Comparison of ENCODE assay signal across 16 cellular contexts in genomic region chrX:7085879-7086278, GRCh38.
DNase-seq lines count a peak whose midpoint lies in the region; ATAC-seq and TF ChIP-seq lines count a peak whose summit lies in the region.
"Had no signal": no experiment of that assay in that cellular context is flagged by ENCODE, and none has a peak within 500 bp of the region (broad histone marks: within the 10 kb centered on the region; RNA-seq: fewer than 3 reads in every experiment).

No MANE protein-coding gene starts in this region.

- CTCF ChIA-PET in activated CD8-positive, alpha-beta T cell treated with anti-CD3 and anti-CD28 coated beads, Interleukin-2, amount 10 ng/mL, durations not matched to agents 7 days and 5 days (lab: Charles Lee) = no interaction called here
- CTCF ChIA-PET in activated CD8-positive, alpha-beta T cell treated with anti-CD3 and anti-CD28 coated beads for 36 hours (lab: Charles Lee) = no interaction called here

- H3K4ac ChIP-seq in H9 (ENCODE audit: low read depth, low read length) = no peak overlapping the region

- no peak overlapping the region for H2AK5ac ChIP-seq in H9 (ENCODE audit: insufficient read length, low read length)

- H3K79me2 ChIP-seq in Karpas-422 (ENCODE audit: low read length) (peaks cover 44% of the 10 kb centered on the region), H9 (ENCODE audit: insufficient read depth, low read length) (no peaks in the 10 kb centered on the region)

- no peak overlapping the region for H4K5ac ChIP-seq in H9 (ENCODE audit: insufficient read length, low read depth, low read length)

- intact Hi-C loops in activated CD8-positive, alpha-beta T cell treated with anti-CD3 and anti-CD28 coated beads for 36 hours (cut with micrococcal nuclease) = no loop called here
- intact Hi-C loops in dendritic cell treated with granulocyte-macrophage colony-stimulating factor and Interleukin-4, amounts not matched to agents 40 ng/mL and 50 ng/mL, for 4 days (cut with micrococcal nuclease) = no loop called here

- H3K27ac ChIP-seq in Karpas-422 (ENCODE audit: low read length) = peak overlapping the region; percentile 97
- H3K27ac ChIP-seq in H9 (ENCODE audit: insufficient read length, low read depth, low read length) = no peak overlapping the region
- H3K27ac ChIP-seq: brain microvascular endothelial cell, C4-2B, thoracic aorta had no signal

- H3K4me3 ChIP-seq in Karpas-422 (ENCODE audit: low read length) = peak overlapping the region; percentile 21; the same call in 1 of the 2 replicates
- H3K4me3 ChIP-seq: thoracic aorta had no signal

- no peak overlapping the region for H3K4me3 Mint-ChIP-seq in activated CD8-positive, alpha-beta T cell treated with anti-CD3 and anti-CD28 coated beads, Interleukin-2, amount 10 ng/mL, durations not matched to agents 7 days and 5 days
- no peak overlapping the region for H3K4me3 Mint-ChIP-seq in activated CD8-positive, alpha-beta T cell treated with anti-CD3 and anti-CD28 coated beads for 36 hours
- peak overlapping the region; percentile 55 for H3K4me3 Mint-ChIP-seq in dendritic cell treated with granulocyte-macrophage colony-stimulating factor and Interleukin-4, amounts not matched to agents 40 ng/mL and 50 ng/mL, for 4 days
- no peak overlapping the region; a peak in 1 of 5 replicates for H3K4me3 Mint-ChIP-seq in H9
- H3K4me3 Mint-ChIP-seq: activated naive CD8-positive, alpha-beta T cell treated with anti-CD3 and anti-CD28 coated beads, Interleukin-2, amount 10 ng/mL, durations not matched to agents 7 days and 5 days; mesothelial cell of epicardium had no signal

- H3K36me3 Mint-ChIP-seq in activated CD8-positive, alpha-beta T cell treated with anti-CD3 and anti-CD28 coated beads, Interleukin-2, amount 10 ng/mL, durations not matched to agents 7 days and 5 days (ENCODE audit: low read depth) = peaks cover 24% of the 10 kb centered on the region
- H3K36me3 Mint-ChIP-seq in activated CD8-positive, alpha-beta T cell treated with anti-CD3 and anti-CD28 coated beads for 36 hours (ENCODE audit: low read depth) = peaks cover 10% of the 10 kb centered on the region
- H3K36me3 Mint-ChIP-seq in dendritic cell treated with granulocyte-macrophage colony-stimulating factor and Interleukin-4, amounts not matched to agents 40 ng/mL and 50 ng/mL, for 4 days (ENCODE audit: low read depth) = peaks cover 16% of the 10 kb centered on the region
- peaks cover 0 to 3% (median 0%) of the 10 kb centered on the region in 3 experiments; a peak in 3 of 7 replicates for H3K36me3 Mint-ChIP-seq in H9 (ENCODE audit: insufficient read depth in 1 of 3, low read depth in 3 of 3)

- no peak overlapping the region for H2BK120ac ChIP-seq in H9 (ENCODE audit: low read depth, low read length, poor library complexity, severe bottlenecking)

- POLR2A ChIA-PET in activated CD8-positive, alpha-beta T cell treated with anti-CD3 and anti-CD28 coated beads, Interleukin-2, amount 10 ng/mL, durations not matched to agents 7 days and 5 days (lab: Charles Lee) = no interaction called here
- POLR2A ChIA-PET in activated CD8-positive, alpha-beta T cell treated with anti-CD3 and anti-CD28 coated beads for 36 hours (lab: Charles Lee) = no interaction called here

- no peak overlapping the region for H3T11ph ChIP-seq in H9 (ENCODE audit: low read length)

- H4K8ac ChIP-seq in H9 (replicated peaks; ENCODE audit: insufficient read length, low read depth, low read length) = no peak overlapping the region

- no peaks in the 10 kb centered on the region for H3K9me3 ChIP-seq in Karpas-422 (ENCODE audit: low read length)
- no peaks in the 10 kb centered on the region for H3K9me3 ChIP-seq in H9 (ENCODE audit: control insufficient read depth, low read depth, low read length)
- H3K9me3 ChIP-seq: thoracic aorta had no signal

- no peaks in the 10 kb centered on the region for H3K36me3 ChIP-seq in Karpas-422 (ENCODE audit: insufficient read depth, low read length)
- H3K36me3 ChIP-seq: thoracic aorta had no signal

- no peak for TF ChIP-seq CTCF in activated CD8-positive, alpha-beta T cell treated with anti-CD3 and anti-CD28 coated beads for 36 hours (IDR thresholded peaks at IDR 0.05)
- no peak for TF ChIP-seq CTCF in H9 (conservative IDR thresholded peaks at IDR 0.05)

- H3K23ac ChIP-seq in H9 (ENCODE audit: insufficient read length, low read depth, low read length) = no peak overlapping the region

- no peak overlapping the region for H3K18ac ChIP-seq in H9 (ENCODE audit: insufficient read length, low read depth, low read length)

- no peak for ATAC-seq in activated CD8-positive, alpha-beta T cell treated with anti-CD3 and anti-CD28 coated beads, Interleukin-2, amount 10 ng/mL, durations not matched to agents 7 days and 5 days
- no peak for ATAC-seq in activated CD8-positive, alpha-beta T cell treated with anti-CD3 and anti-CD28 coated beads for 36 hours
- no peak for ATAC-seq in HG02938 (IDR thresholded peaks at IDR 0.05; ENCODE audit: unreplicated experiment)

- H4K91ac ChIP-seq in H9 (ENCODE audit: insufficient read length, low read depth, low read length) = no peak overlapping the region

- no peaks in the 10 kb centered on the region for H3K9me3 Mint-ChIP-seq in activated CD8-positive, alpha-beta T cell treated with anti-CD3 and anti-CD28 coated beads, Interleukin-2, amount 10 ng/mL, durations not matched to agents 7 days and 5 days (ENCODE audit: insufficient read depth)
- H3K9me3 Mint-ChIP-seq in activated CD8-positive, alpha-beta T cell treated with anti-CD3 and anti-CD28 coated beads for 36 hours = no peaks in the 10 kb centered on the region
- H3K9me3 Mint-ChIP-seq in dendritic cell treated with granulocyte-macrophage colony-stimulating factor and Interleukin-4, amounts not matched to agents 40 ng/mL and 50 ng/mL, for 4 days = no peaks in the 10 kb centered on the region
- H3K9me3 Mint-ChIP-seq in H9 = no peaks in the 10 kb centered on the region
- H3K9me3 Mint-ChIP-seq: activated naive CD8-positive, alpha-beta T cell treated with anti-CD3 and anti-CD28 coated beads, Interleukin-2, amount 10 ng/mL, durations not matched to agents 7 days and 5 days; mesothelial cell of epicardium had no signal

- H3K4me1 Mint-ChIP-seq in activated CD8-positive, alpha-beta T cell treated with anti-CD3 and anti-CD28 coated beads, Interleukin-2, amount 10 ng/mL, durations not matched to agents 7 days and 5 days (ENCODE audit: low read depth) = peaks cover 77% of the 10 kb centered on the region
- peaks cover 68% of the 10 kb centered on the region for H3K4me1 Mint-ChIP-seq in activated CD8-positive, alpha-beta T cell treated with anti-CD3 and anti-CD28 coated beads for 36 hours (ENCODE audit: low read depth)
- peaks cover 67% of the 10 kb centered on the region for H3K4me1 Mint-ChIP-seq in dendritic cell treated with granulocyte-macrophage colony-stimulating factor and Interleukin-4, amounts not matched to agents 40 ng/mL and 50 ng/mL, for 4 days (ENCODE audit: low read depth)
- peaks cover 26 to 40% of the 10 kb centered on the region in 2 experiments for H3K4me1 Mint-ChIP-seq in H9

- H3K9ac ChIP-seq in Karpas-422 (ENCODE audit: low read length) = peak overlapping the region; percentile 58
- no peak overlapping the region for H3K9ac ChIP-seq in H9 (ENCODE audit: extremely low read depth, insufficient read length, low read length)

- H2BK12ac ChIP-seq in H9 (ENCODE audit: insufficient read length, low read depth, low read length) = no peak overlapping the region

- H3K27me3 ChIP-seq in Karpas-422 (ENCODE audit: low read length) (no peaks in the 10 kb centered on the region), H9 (ENCODE audit: insufficient read depth, low read length) (no peaks in the 10 kb centered on the region)
- H3K27me3 ChIP-seq: brain microvascular endothelial cell had no signal

- no peaks in the 10 kb centered on the region for H3K27me3 Mint-ChIP-seq in activated CD8-positive, alpha-beta T cell treated with anti-CD3 and anti-CD28 coated beads, Interleukin-2, amount 10 ng/mL, durations not matched to agents 7 days and 5 days (ENCODE audit: low read depth)
- no peaks in the 10 kb centered on the region for H3K27me3 Mint-ChIP-seq in activated CD8-positive, alpha-beta T cell treated with anti-CD3 and anti-CD28 coated beads for 36 hours
- H3K27me3 Mint-ChIP-seq in dendritic cell treated with granulocyte-macrophage colony-stimulating factor and Interleukin-4, amounts not matched to agents 40 ng/mL and 50 ng/mL, for 4 days = no peaks in the 10 kb centered on the region
- H3K27me3 Mint-ChIP-seq in H9 (ENCODE audit: low read depth) = no peaks in the 10 kb centered on the region
- H3K27me3 Mint-ChIP-seq: activated naive CD8-positive, alpha-beta T cell treated with anti-CD3 and anti-CD28 coated beads, Interleukin-2, amount 10 ng/mL, durations not matched to agents 7 days and 5 days had no signal

- H3K27ac Mint-ChIP-seq in activated CD8-positive, alpha-beta T cell treated with anti-CD3 and anti-CD28 coated beads, Interleukin-2, amount 10 ng/mL, durations not matched to agents 7 days and 5 days = peak overlapping the region; percentile 43
- no peak overlapping the region for H3K27ac Mint-ChIP-seq in activated CD8-positive, alpha-beta T cell treated with anti-CD3 and anti-CD28 coated beads for 36 hours
- H3K27ac Mint-ChIP-seq in dendritic cell treated with granulocyte-macrophage colony-stimulating factor and Interleukin-4, amounts not matched to agents 40 ng/mL and 50 ng/mL, for 4 days = peak overlapping the region; percentile 63
- peak overlapping the region in 1 of 3 experiments; percentile 33; a peak in 1 of 7 replicates for H3K27ac Mint-ChIP-seq in H9
- H3K27ac Mint-ChIP-seq: activated naive CD8-positive, alpha-beta T cell treated with anti-CD3 and anti-CD28 coated beads, Interleukin-2, amount 10 ng/mL, durations not matched to agents 7 days and 5 days; mesothelial cell of epicardium had no signal

- H2BK5ac ChIP-seq in H9 (ENCODE audit: insufficient read length, low read length) = no peak overlapping the region

- H2BK20ac ChIP-seq in H9 (ENCODE audit: low read depth, low read length, poor library complexity, severe bottlenecking) = no peak overlapping the region

- H3K4me2 ChIP-seq in Karpas-422 (ENCODE audit: low read depth, low read length, poor library complexity, severe bottlenecking) (peak overlapping the region; percentile 60), H9 (ENCODE audit: insufficient read depth, insufficient read length, low read length) (no peak overlapping the region)

- no peak overlapping the region for H2BK15ac ChIP-seq in H9 (ENCODE audit: low read depth, low read length)

- H3K23me2 ChIP-seq in H9 (ENCODE audit: insufficient read length, low read depth, low read length, poor library complexity, severe bottlenecking) = no peaks in the 10 kb centered on the region

- no peak for DNase-seq in activated CD8-positive, alpha-beta T cell treated with anti-CD3 and anti-CD28 coated beads, Interleukin-2, amount 10 ng/mL, durations not matched to agents 7 days and 5 days
- no peak for DNase-seq in activated CD8-positive, alpha-beta T cell treated with anti-CD3 and anti-CD28 coated beads for 36 hours
- DNase-seq in Karpas-422 (no peak), HUDEP-2 (lab: John Stamatoyannopoulos, UW; ENCODE audit: unreplicated experiment in 76 of 76) (no peak), H9 (no peak)
- DNase-seq in stimulated activated CD4-positive, alpha-beta T cell treated with anti-CD3 and anti-CD28 coated beads, Interleukin-4, amount 100 ng/mL, for 1 hour = no peak
- DNase-seq: activated naive CD8-positive, alpha-beta T cell treated with anti-CD3 and anti-CD28 coated beads, Interleukin-2, amount 10 ng/mL, durations not matched to agents 7 days and 5 days; brain microvascular endothelial cell; cortex of kidney; NCI-H1694; NK-92 treated with Interleukin-12 subunit alpha and Interleukin-12 subunit beta, amount 100 ng/mL, for 24 hours had no signal

- WGBS in H9 (ENCODE audit: extremely low coverage, insufficient read length, low lambda C conversion rate) = no CpG with 5 or more reads among the region's 3 CpGs

- H3K9me2 ChIP-seq in Karpas-422 (replicated peaks; ENCODE audit: insufficient read depth, low read length) = no peaks in the 10 kb centered on the region

- H4K20me1 ChIP-seq in Karpas-422 (ENCODE audit: insufficient read depth, low read depth, low read length) = no peaks in the 10 kb centered on the region
- no peaks in the 10 kb centered on the region for H4K20me1 ChIP-seq in H9 (ENCODE audit: control insufficient read depth, insufficient read depth, insufficient read length)

- H2AFZ ChIP-seq in Karpas-422 (ENCODE audit: low read length) (no peak overlapping the region), H9 (ENCODE audit: low read length) (no peak overlapping the region)

- H3K14ac ChIP-seq in H9 (ENCODE audit: insufficient read depth, low read length) = no peak overlapping the region

- no peaks in the 10 kb centered on the region for H3K79me1 ChIP-seq in H9 (ENCODE audit: insufficient read depth, low read depth, low read length, poor library complexity, severe bottlenecking)

- no peak overlapping the region for H3K56ac ChIP-seq in H9 (ENCODE audit: insufficient read length, low read depth, low read length)

- H3K4me1 ChIP-seq in Karpas-422 (ENCODE audit: low read length) (peaks cover 92% of the 10 kb centered on the region), H9 (ENCODE audit: insufficient read depth, low read length) (peaks cover 2% of the 10 kb centered on the region)
